15 cellular contexts compared by ENCODE assay signal in the genomic region with DNA sequence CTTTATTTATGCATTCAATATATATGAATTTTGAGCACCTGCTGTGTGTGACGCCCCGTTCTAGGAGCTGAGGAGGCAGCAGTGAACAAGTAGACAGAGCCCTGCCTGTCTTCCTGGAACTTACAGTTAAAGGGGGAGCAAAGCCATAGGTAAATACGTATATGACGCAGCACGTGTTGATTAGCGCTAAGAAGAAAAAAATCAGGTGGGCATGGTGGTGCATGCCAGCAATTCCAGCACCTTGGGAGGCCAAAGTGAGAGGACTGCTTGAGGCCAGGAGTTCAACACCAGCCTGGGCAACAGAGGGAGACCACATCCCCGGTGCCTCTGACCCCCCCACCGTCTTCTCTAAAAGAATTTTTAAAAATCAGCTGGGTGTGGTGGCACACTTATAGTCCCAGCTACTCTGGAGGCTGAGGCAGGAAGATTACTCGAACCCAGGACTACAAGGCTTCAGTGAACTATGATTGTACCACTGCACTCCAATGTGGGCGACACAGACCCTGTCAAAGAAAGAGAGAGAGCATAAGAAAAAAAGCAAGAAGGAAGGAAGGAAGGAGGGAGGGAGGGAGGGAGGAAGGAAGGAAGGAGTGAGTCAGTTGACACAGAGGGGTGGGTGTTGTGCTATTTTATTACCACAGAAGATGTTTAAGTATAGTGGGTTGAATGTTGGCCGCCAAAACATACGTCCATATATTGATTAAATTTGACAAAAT. TPM values are rescaled to one million over a fixed set of nuclear protein-coding genes. Genes with fewer than 3 reads are reported as not detected.
A peak's percentile ranks its signal among the peaks of the same experiment; 100 is the strongest.
DNase-seq lines count a peak whose midpoint lies in the region; ATAC-seq, FAIRE-seq and TF ChIP-seq lines count a peak whose summit lies in the region.
"Had no signal": no experiment of that assay in that cellular context is flagged by ENCODE, and none has a peak within 500 bp of the region (broad histone marks: within the 10 kb centered on the region; RNA-seq: fewer than 3 reads in every experiment).

No MANE protein-coding gene starts in this region.

- H3K27me3 Mint-ChIP-seq in T-cell (no peaks in the 10 kb centered on the region), memory B cell (peaks cover 3% of the 10 kb centered on the region)

- DNase-seq in HepG2 (ENCODE audit: low spot score) (no peak), right lobe of liver (no peak), T-cell (no peak), memory B cell (ENCODE audit: low spot score in 2 of 2) (no peak), ovary (no peak)
- DNase-seq: effector CD4-positive, alpha-beta T cell; kidney; NCI-H1092; NCI-H82; substantia nigra had no signal

- in situ Hi-C loops in HepG2 (cut with HindIII; ENCODE audit: extremely low pct_ligation_motif_present, low pct_unique_long_range_greater_than_20kb): no loop called here

- H3K79me2 ChIP-seq in HepG2 (ENCODE audit: insufficient read depth, low read length): no peaks in the 10 kb centered on the region

- no peak overlapping the region for H2AFZ ChIP-seq in HepG2 (ENCODE audit: low read length)

- no peak for TF ChIP-seq POLR2A in HepG2 (IDR thresholded peaks at IDR 0.05; ENCODE audit: insufficient read depth in 1 of 2, low read depth in 2 of 2, low read length in 2 of 2)
- no peak for TF ChIP-seq POLR2A in right lobe of liver (IDR thresholded peaks at IDR 0.05)
- no peak for TF ChIP-seq POLR2A in ovary (IDR thresholded peaks at IDR 0.05)

- H3K4me1 ChIP-seq in HepG2 (ENCODE audit: insufficient read depth, low read length): peaks cover 98% of the 10 kb centered on the region
- H3K4me1 ChIP-seq in right lobe of liver: peaks cover 0 to 37% (median 2%) of the 10 kb centered on the region in 4 donors
- H3K4me1 ChIP-seq in ovary (ENCODE audit: insufficient read depth): no peaks in the 10 kb centered on the region

- no peak overlapping the region for H3K4me3 ChIP-seq in HepG2 (replicated peaks in 1 of 3; ENCODE audit: insufficient read depth in 1 of 3, low read depth in 2 of 3, low read length in 3 of 3)
- H3K4me3 ChIP-seq in right lobe of liver: no peak overlapping the region
- no peak overlapping the region for H3K4me3 ChIP-seq in ovary
- H3K4me3 ChIP-seq: HAP-1, right atrium auricular region had no signal

- 29% methylated on average over 12 of the region's 12 CpGs for WGBS in HepG2 (ENCODE audit: low lambda C conversion rate)
- 76% methylated on average over 10 of the region's 12 CpGs for WGBS in right lobe of liver (ENCODE audit: insufficient coverage, low coverage, low lambda C conversion rate, missing lambda C conversion rate)
- 68 to 76% (median 75%) methylated on average over 12 of the region's 12 CpGs for WGBS in ovary, 3 donors

- no peaks in the 10 kb centered on the region for H4K20me1 ChIP-seq in HepG2 (ENCODE audit: insufficient read depth, low read length)

- H3K9me3 ChIP-seq in HepG2 (ENCODE audit: low read length) (no peaks in the 10 kb centered on the region), right lobe of liver (no peaks in the 10 kb centered on the region), ovary (no peaks in the 10 kb centered on the region)
- H3K9me3 ChIP-seq: HAP-1, right atrium auricular region had no signal

- ATAC-seq in HepG2 (no peak), right lobe of liver (no peak), T-cell (replicated peaks in 1 of 4) (peak in 2 of 4 experiments; percentile 24 to 36), memory B cell (ENCODE audit: low read depth) (no peak), HG02981 (IDR thresholded peaks at IDR 0.05; ENCODE audit: unreplicated experiment) (no peak), GM21360 (IDR thresholded peaks at IDR 0.05; ENCODE audit: unreplicated experiment) (no peak), HG03565 (IDR thresholded peaks at IDR 0.05; ENCODE audit: unreplicated experiment) (no peak)

- H3K9ac ChIP-seq in HepG2 (ENCODE audit: insufficient read depth, low read depth, low read length): no peak overlapping the region

- H3K36me3 Mint-ChIP-seq in T-cell (no peaks in the 10 kb centered on the region), memory B cell (no peaks in the 10 kb centered on the region)

- CTCF ChIA-PET in HepG2 (lab: Yijun Ruan, JAX; ENCODE audit: low intra/inter-chr PET ratio, low total read pairs): no interaction called here
- CTCF ChIA-PET in T-cell (lab: Charles Lee): interaction anchor here in 1 of 2 donors (0.6 to 1.1 kb wide), 3 partner anchors 97 to 122 kb away, joined by 3 read pairs; no protein-coding TSS in a partner anchor

- TF ChIP-seq EP300 in HepG2 (IDR thresholded peaks at IDR 0.05; ENCODE audit: low read depth in 2 of 2, low read length in 2 of 2) (no peak), HepG2 (CRISPR knock-in tag; IDR thresholded peaks at IDR 0.05; ENCODE audit: borderline replicate concordance) (no peak), ovary (IDR thresholded peaks at IDR 0.05) (no peak)

- H3K4me2 ChIP-seq in HepG2 (ENCODE audit: low read depth, low read length): peak overlapping the region; percentile 59

- peak overlapping the region; percentile 91 to 97 for H3K27ac Mint-ChIP-seq in T-cell
- H3K27ac Mint-ChIP-seq in memory B cell: no peak overlapping the region

- TF ChIP-seq RAD21 in HepG2 (CRISPR knock-in tag; IDR thresholded peaks at IDR 0.05): no peak

- H3K27ac ChIP-seq in HepG2 (ENCODE audit: extremely low read length, insufficient read depth, low read length) (no peak overlapping the region), right lobe of liver (no peak overlapping the region), ovary (no peak overlapping the region)
- H3K27ac ChIP-seq: right atrium auricular region had no signal

- H3K27me3 ChIP-seq in HepG2 (ENCODE audit: control insufficient read depth in 1 of 2, insufficient read depth in 2 of 2, low read length in 2 of 2): no peaks in the 10 kb centered on the region
- H3K27me3 ChIP-seq in right lobe of liver: no peaks in the 10 kb centered on the region
- H3K27me3 ChIP-seq in ovary: no peaks in the 10 kb centered on the region
- H3K27me3 ChIP-seq: right atrium auricular region had no signal

- H3K4me1 Mint-ChIP-seq in T-cell (peaks cover 48 to 55% (median 52%) of the 10 kb centered on the region in 3 donors), memory B cell (peaks cover 9% of the 10 kb centered on the region)

- no peak for TF ChIP-seq CTCF in HepG2 (CRISPR knock-in tag; IDR thresholded peaks at IDR 0.05)
- TF ChIP-seq CTCF in right lobe of liver (IDR thresholded peaks at IDR 0.05): no peak
- TF ChIP-seq CTCF in ovary (IDR thresholded peaks at IDR 0.05): no peak

- H3K9me3 Mint-ChIP-seq in T-cell (no peaks in the 10 kb centered on the region), memory B cell (no peaks in the 10 kb centered on the region)

- intact Hi-C loops in HepG2 (cut with micrococcal nuclease; ENCODE audit: unreplicated experiment) (no loop called here), right lobe of liver (cut with DNase I) (no loop called here), ovary (cut with DNase I) (no loop called here)

- POLR2A ChIA-PET in HepG2 (lab: Yijun Ruan, JAX) (interaction anchor here (1.1 to 1.8 kb wide), 8 partner anchors 9 to 44 kb away, joined by 4 to 9 read pairs (median 4); no protein-coding TSS in a partner anchor), T-cell (lab: Charles Lee) (interaction anchor here (0.6 kb wide), 2 partner anchors 176 to 291 kb away, joined by 3 to 5 read pairs; no protein-coding TSS in a partner anchor)

- no peak for FAIRE-seq in HepG2 (lab: Jason Lieb, UNC)
- FAIRE-seq: kidney had no signal

- H3K4me3 Mint-ChIP-seq in T-cell: peak overlapping the region; percentile 19 to 72 (median 59)
- peak overlapping the region; percentile 47 for H3K4me3 Mint-ChIP-seq in memory B cell

- BruUV-seq in HepG2 (replicated peaks; lab: Mats Ljungman, UMichigan): no TSS peak

- H3K36me3 ChIP-seq in HepG2 (replicated peaks in 1 of 2; ENCODE audit: control insufficient read depth in 1 of 2, insufficient read depth in 2 of 2, low read length in 2 of 2): no peaks in the 10 kb centered on the region
- H3K36me3 ChIP-seq in right lobe of liver: no peaks in the 10 kb centered on the region
- H3K36me3 ChIP-seq in ovary: no peaks in the 10 kb centered on the region
- H3K36me3 ChIP-seq: HAP-1, right atrium auricular region had no signal

RNA-seq across cellular contexts. Expression of a gene that starts 5.4 kb away (rescaled TPM):
- 17.1 and 24.1 TPM in 2 replicates for total RNA-seq in HepG2 (2016; rRNA removed; fragmentation: Illumina TruSeq; extraction: Trizol)
- 10.8 and 11.4 TPM in 2 replicates for total RNA-seq in HepG2 (2016; cell fraction: cytosol; rRNA removed; fragmentation: Illumina TruSeq; extraction: Trizol; ENCODE audit: low read depth)
- total RNA-seq in HepG2 (2016; cell fraction: insoluble cytoplasmic fraction; rRNA removed; fragmentation: Illumina TruSeq; extraction: Trizol): 17.2 and 22.3 TPM in 2 replicates
- total RNA-seq in HepG2 (2016; cell fraction: membrane; rRNA removed; fragmentation: Illumina TruSeq; extraction: Trizol): 11.9 and 12.9 TPM in 2 replicates
- total RNA-seq in HepG2 (2016; cell fraction: nucleus; rRNA removed; fragmentation: Illumina TruSeq; extraction: Trizol): 25.6 and 32.5 TPM in 2 replicates
- polyA plus RNA-seq in HepG2 (2011; rRNA removed): 7.8 and 8.1 TPM in 2 replicates
- 3.8 and 5.9 TPM in 2 replicates for polyA plus RNA-seq in HepG2 (2011; cell fraction: cytosol; rRNA removed)
- 9.7 and 12.4 TPM in 2 replicates for polyA plus RNA-seq in HepG2 (2011; cell fraction: nucleus; rRNA removed)
- polyA plus RNA-seq in HepG2 (2012): 10.7 and 10.9 TPM in 2 replicates
- 0.92 and 1.4 TPM in 2 replicates for polyA plus RNA-seq in HepG2 (2016; cell fraction: cytosol; fragmentation: Illumina TruSeq; extraction: Trizol; ENCODE audit: low read depth)
- polyA plus RNA-seq in HepG2 (2016; cell fraction: insoluble cytoplasmic fraction; fragmentation: Illumina TruSeq; extraction: Trizol; ENCODE audit: low read depth): 13.7 and 13.8 TPM in 2 replicates
- 2.4 and 2.8 TPM in 2 replicates for polyA plus RNA-seq in HepG2 (2016; cell fraction: membrane; fragmentation: Illumina TruSeq; extraction: Trizol; ENCODE audit: low read depth)
- polyA plus RNA-seq in HepG2 (2016; cell fraction: nucleus; fragmentation: Illumina TruSeq; extraction: Trizol; ENCODE audit: insufficient read depth, low read depth): 20.4 and 20.5 TPM in 2 replicates
- 22.4 and 23.8 TPM in 2 replicates for polyA minus RNA-seq in HepG2 (2011; rRNA and poly(A)+ RNA removed; ENCODE audit: low replicate concordance)
- polyA minus RNA-seq in HepG2 (2011; cell fraction: cytosol; rRNA and poly(A)+ RNA removed): 6.6 and 9.1 TPM in 2 replicates
- 29.7 and 41.5 TPM in 2 replicates for polyA minus RNA-seq in HepG2 (2011; cell fraction: nucleus; rRNA and poly(A)+ RNA removed)
- 10 to 100 TPM; 12.0 to 23.8 (median 16.5) TPM for total RNA-seq in right lobe of liver
- total RNA-seq in T-cell: 10 to 100 TPM; 16.5 to 20.9 (median 19.3) TPM
- 10 to 100 TPM; 30.4 to 41.4 (median 39.1) TPM for total RNA-seq in ovary
- 10 to 100 TPM in 1 of 2 donors, 1 to 10 TPM in 1; 8.7 to 16.0 TPM for polyA plus RNA-seq in ovary
